Comparison of ENCODE assay signal across 16 cellular contexts in genomic region chr1:216456682-216457081, GRCh38. TPM values are rescaled to one million over a fixed set of nuclear protein-coding genes. Genes with fewer than 3 reads are reported as not detected.
DNase-seq lines count a peak whose midpoint lies in the region; TF ChIP-seq lines count a peak whose summit lies in the region.
"Had no signal": no experiment of that assay in that cellular context is flagged by ENCODE, and none has a peak within 500 bp of the region (broad histone marks: within the 10 kb centered on the region; RNA-seq: fewer than 3 reads in every experiment).

No MANE protein-coding gene starts in this region.

- DNase-seq in A673 (ENCODE audit: low spot score) (peak; percentile 28), HK-2 (ENCODE audit: unreplicated experiment) (peak; percentile 50), astrocyte of the hippocampus (ENCODE audit: low read depth, low spot score) (peak; percentile 89), iPS-NIHi11 (ENCODE audit: low spot score) (peak; percentile 32), HuH-7.5 (ENCODE audit: low spot score) (no peak), OCI-M2 (lab: John Stamatoyannopoulos, UW; ENCODE audit: unreplicated experiment) (no peak), NCI-H1092 treated with DMSO at 0.1 percent for 48 hours (lab: John Stamatoyannopoulos, UW) (no peak)
- DNase-seq in activated T-cell treated with anti-CD3 and anti-CD28 coated beads, Interleukin-2, amount 50 U/mL, for 48 hours, result no peak
- DNase-seq: gastrocnemius medialis, NCI-H1105 treated with DMSO at 0.1 percent for 48 hours, NCI-H82, upper lobe of left lung had no signal

- POLR2A ChIA-PET in A673 (lab: Charles Lee; ENCODE audit: low non-redundant PET), result no interaction called here

- BruUV-seq in A673 (replicated peaks; lab: Mats Ljungman, UMichigan), result no TSS peak

- no peaks in the 10 kb centered on the region for H3K27me3 ChIP-seq in A673 (replicated peaks; ENCODE audit: insufficient read depth, low read depth, low read length, poor library complexity)
- H3K27me3 ChIP-seq: gastrocnemius medialis, right atrium auricular region, upper lobe of left lung had no signal

- no peaks in the 10 kb centered on the region for H3K4me1 ChIP-seq in A673 (ENCODE audit: insufficient read depth, low read length, poor library complexity, severe bottlenecking)
- H3K4me1 ChIP-seq: gastrocnemius medialis, HAP-1, right atrium auricular region, upper lobe of left lung had no signal

- H3K9me3 ChIP-seq in A673 (ENCODE audit: low read depth, low read length, poor library complexity, severe bottlenecking), result no peaks in the 10 kb centered on the region
- H3K9me3 ChIP-seq: gastrocnemius medialis, HAP-1, right atrium auricular region, upper lobe of left lung had no signal

- H3K4me3 ChIP-seq in A673 (ENCODE audit: low read depth, low read length, poor library complexity, severe bottlenecking), result no peak overlapping the region
- H3K4me3 ChIP-seq: gastrocnemius medialis, HAP-1, right atrium auricular region, upper lobe of left lung had no signal

- CTCF ChIA-PET in A673 (lab: Charles Lee), result no interaction called here

- no peaks in the 10 kb centered on the region for H3K36me3 ChIP-seq in A673 (ENCODE audit: insufficient read depth, low read length, poor library complexity, severe bottlenecking)
- H3K36me3 ChIP-seq: gastrocnemius medialis, HAP-1, right atrium auricular region, upper lobe of left lung had no signal

- intact Hi-C loops in A673 (cut with micrococcal nuclease; ENCODE audit: unreplicated experiment), result no loop called here

- H3K27ac ChIP-seq in A673 (ENCODE audit: low read depth, low read length, poor library complexity, severe bottlenecking), result no peak overlapping the region
- H3K27ac ChIP-seq: gastrocnemius medialis, right atrium auricular region, upper lobe of left lung had no signal

- TF ChIP-seq CTCF in A673 (conservative IDR thresholded peaks at IDR 0.05; ENCODE audit: low read depth, low read length), result no peak

RNA-seq across cellular contexts. Expression of gene USH2A, which starts 33.4 kb away (rescaled TPM):
- not detected in 2 replicates for total RNA-seq in A673 (2021)
- total RNA-seq: activated CD8-positive, alpha-beta memory T cell treated with anti-CD3 and anti-CD28 coated beads for 36 hours; T-helper 1 cell treated with Interleukin-12 subunit alpha and Interleukin-12 subunit beta and Interleukin-4 antibody, amounts not matched to agents 30 ng/mL and 1 ng/mL, for 36 hours had no signal

Comparison
In these comparisons a context has a peak if more than half of its experiments do, and no peak if none do; other contexts are left out.
1. DNase-seq: peak in A673 (single experiment), HK-2 (single experiment), astrocyte of the hippocampus (single experiment) and iPS-NIHi11 (single experiment); none in HuH-7.5 (single experiment), activated T-cell treated with anti-CD3 and anti-CD28 coated beads, Interleukin-2, amount 50 U/mL, for 48 hours (0 of 2), OCI-M2 (single experiment) and NCI-H1092 treated with DMSO at 0.1 percent for 48 hours (single experiment).